In genomic region chr7:128914566-128915151, GRCh38 we compare ENCODE assay signal across 12 cellular contexts. TPM values are rescaled to one million over a fixed set of nuclear protein-coding genes. Genes with fewer than 3 reads are reported as not detected.
DNase-seq lines count a peak whose midpoint lies in the region; ATAC-seq and TF ChIP-seq lines count a peak whose summit lies in the region.
"Had no signal": no experiment of that assay in that cellular context is flagged by ENCODE, and none has a peak within 500 bp of the region (broad histone marks: within the 10 kb centered on the region; RNA-seq: fewer than 3 reads in every experiment).

No MANE protein-coding gene starts in this region.

- in situ Hi-C loops in Panc1 (cut with HindIII; ENCODE audit: low pct_unique_long_range_greater_than_20kb, low sequenced_read_pairs), result no loop called here

- H3K27ac ChIP-seq in Panc1 (ENCODE audit: low read length) (no peak overlapping the region), sigmoid colon (no peak overlapping the region)
- H3K27ac ChIP-seq: heart left ventricle had no signal

- H3K4me1 ChIP-seq in Panc1 (ENCODE audit: control insufficient read depth, insufficient read depth, low read length) (no peaks in the 10 kb centered on the region; the same call in 1 of the 2 replicates), sigmoid colon (peaks cover 0 to 26% (median 24%) of the 10 kb centered on the region in 4 donors)

- peaks cover 10% of the 10 kb centered on the region for H3K4me1 Mint-ChIP-seq in activated naive CD4-positive, alpha-beta T cell treated with anti-CD3 and anti-CD28 coated beads for 36 hours (ENCODE audit: low read depth)

- H3K9me3 Mint-ChIP-seq in activated naive CD4-positive, alpha-beta T cell treated with anti-CD3 and anti-CD28 coated beads for 36 hours, result no peaks in the 10 kb centered on the region

- no peak overlapping the region for H3K27ac Mint-ChIP-seq in activated naive CD4-positive, alpha-beta T cell treated with anti-CD3 and anti-CD28 coated beads for 36 hours
- H3K27ac Mint-ChIP-seq: activated naive CD8-positive, alpha-beta T cell had no signal

- POLR2A ChIA-PET in Panc1 (lab: Charles Lee), result no interaction called here

- no peak overlapping the region for H3K4me3 Mint-ChIP-seq in activated naive CD4-positive, alpha-beta T cell treated with anti-CD3 and anti-CD28 coated beads for 36 hours

- H3K27me3 ChIP-seq in Panc1 (ENCODE audit: control insufficient read depth, insufficient read depth, low read length) (no peaks in the 10 kb centered on the region), sigmoid colon (peaks cover 17 to 72% (median 56%) of the 10 kb centered on the region in 3 donors)

- TF ChIP-seq CTCF in Panc1 (IDR thresholded peaks at IDR 0.05) (no peak), sigmoid colon (IDR thresholded peaks at IDR 0.05) (no peak)

- 38 to 40% methylated on average over 11 of the region's 11 CpGs for WGBS in sigmoid colon, 2 donors

- H3K36me3 ChIP-seq in Panc1 (ENCODE audit: control insufficient read depth, insufficient read depth, low read length), result no peaks in the 10 kb centered on the region
- H3K36me3 ChIP-seq in sigmoid colon, result no peaks in the 10 kb centered on the region
- H3K36me3 ChIP-seq: heart left ventricle had no signal

- TF ChIP-seq EP300 in sigmoid colon (IDR thresholded peaks at IDR 0.05), result no peak

- H3K9me3 ChIP-seq in Panc1 (ENCODE audit: control insufficient read depth, insufficient read depth, low read depth, low read length) (no peaks in the 10 kb centered on the region), sigmoid colon (no peaks in the 10 kb centered on the region)
- H3K9me3 ChIP-seq: heart left ventricle had no signal

- intact Hi-C loops in activated naive CD4-positive, alpha-beta T cell treated with anti-CD3 and anti-CD28 coated beads for 36 hours (cut with micrococcal nuclease), result no loop called here
- intact Hi-C loops in Panc1 (cut with micrococcal nuclease; ENCODE audit: unreplicated experiment), result no loop called here
- intact Hi-C loops in sigmoid colon (cut with DNase I), result no loop called here

- BruUV-seq in Panc1 (replicated peaks; lab: Mats Ljungman, UMichigan), result no TSS peak

- DNase-seq in activated naive CD4-positive, alpha-beta T cell treated with anti-CD3 and anti-CD28 coated beads for 36 hours, result peak; percentile 47
- DNase-seq in activated naive CD4-positive, alpha-beta T cell (lab: John Stamatoyannopoulos, UW), result no peak
- no peak for DNase-seq in Panc1 (ENCODE audit: low read depth, low spot score)
- DNase-seq in sigmoid colon, result peak; percentile 60
- no peak for DNase-seq in C1 segment of cervical spinal cord (lab: John Stamatoyannopoulos, UW)
- no peak for DNase-seq in SKM-1 (lab: John Stamatoyannopoulos, UW; ENCODE audit: unreplicated experiment)
- no peak for DNase-seq in NCI-H1092 treated with DMSO at 0.1 percent for 48 hours (lab: John Stamatoyannopoulos, UW)
- DNase-seq: NCI-H524 treated with DMSO at 0.1 percent for 48 hours; stimulated activated naive CD4-positive, alpha-beta T cell treated with Interleukin-2 at 50 U/mL for 16 hours had no signal

- no peaks in the 10 kb centered on the region for H3K36me3 Mint-ChIP-seq in activated naive CD4-positive, alpha-beta T cell treated with anti-CD3 and anti-CD28 coated beads for 36 hours (ENCODE audit: low read depth)
- H3K36me3 Mint-ChIP-seq: activated naive CD8-positive, alpha-beta T cell had no signal

- peaks cover 54% of the 10 kb centered on the region for H3K27me3 Mint-ChIP-seq in activated naive CD4-positive, alpha-beta T cell treated with anti-CD3 and anti-CD28 coated beads for 36 hours (ENCODE audit: low read depth)

- CTCF ChIA-PET in activated naive CD4-positive, alpha-beta T cell treated with anti-CD3 and anti-CD28 coated beads for 36 hours (lab: Charles Lee), result interaction anchor here (1.1 kb wide), 1 partner anchor 177 kb away, joined by 9 read pairs; no protein-coding TSS in a partner anchor
- CTCF ChIA-PET in Panc1 (lab: Charles Lee), result interaction anchor here (0.6 kb wide), 1 partner anchor 364 kb away, joined by 5 read pairs; no protein-coding TSS in a partner anchor

- TF ChIP-seq POLR2A in sigmoid colon (IDR thresholded peaks at IDR 0.05), result no peak

- ATAC-seq in GM21717 (IDR thresholded peaks at IDR 0.05; ENCODE audit: unreplicated experiment) (peak; percentile 44), Panc1 (peak; percentile 50)
- ATAC-seq: heart left ventricle had no signal

- H3K4me3 ChIP-seq in Panc1 (ENCODE audit: low read depth in 2 of 2, low read length in 2 of 2), result no peak overlapping the region
- H3K4me3 ChIP-seq in sigmoid colon, result no peak overlapping the region

RNA-seq across cellular contexts. Expression of gene KCP, which starts 4.2 kb away (rescaled TPM):
- total RNA-seq in activated naive CD4-positive, alpha-beta T cell treated with anti-CD3 and anti-CD28 coated beads for 36 hours, result not detected
- total RNA-seq in Panc1 (2021; ENCODE audit: unreplicated experiment), result 0.13 TPM
- polyA plus RNA-seq in Panc1 (2012; ENCODE audit: insufficient read length), result 0.38 TPM
- under 1 TPM in 3 of 4 donors, not detected in 1; 0.14 to 0.36 (median 0.28) TPM for total RNA-seq in sigmoid colon
- under 1 TPM in 1 of 3 donors, not detected in 2; 0.42 TPM for polyA plus RNA-seq in sigmoid colon

RNA-seq across cellular contexts. Expression of gene IRF5, which starts 23.1 kb away (rescaled TPM):
- total RNA-seq in activated naive CD4-positive, alpha-beta T cell treated with anti-CD3 and anti-CD28 coated beads for 36 hours, result 1 to 10 TPM; 1.4 to 1.9 TPM
- total RNA-seq in Panc1 (2021; ENCODE audit: unreplicated experiment), result 8.8 TPM
- 7.3 TPM for polyA plus RNA-seq in Panc1 (2012; ENCODE audit: insufficient read length)
- 10 to 100 TPM in 1 of 4 donors, 1 to 10 TPM in 3; 6.0 to 15.3 (median 8.1) TPM for total RNA-seq in sigmoid colon
- 10 to 100 TPM in 1 of 3 donors, 1 to 10 TPM in 2; 4.6 to 11.3 (median 4.8) TPM for polyA plus RNA-seq in sigmoid colon

RNA-seq across cellular contexts. Expression of gene ATP6V1F, which starts 52.0 kb away (rescaled TPM):
- total RNA-seq in activated naive CD4-positive, alpha-beta T cell treated with anti-CD3 and anti-CD28 coated beads for 36 hours, result 100 to 1,000 TPM; 129 to 142 TPM
- total RNA-seq in Panc1 (2021; ENCODE audit: unreplicated experiment) (151 TPM), sigmoid colon (100 to 1,000 TPM in 3 of 4 donors, 10 to 100 TPM in 1; 96.7 to 138 (median 131) TPM)
- polyA plus RNA-seq in Panc1 (2012; ENCODE audit: insufficient read length), result 291 TPM
- 100 to 1,000 TPM; 148 to 214 (median 183) TPM for polyA plus RNA-seq in sigmoid colon

Comparison
In these comparisons a context has a peak if more than half of its experiments do, and no peak if none do; other contexts are left out.
1. DNase-seq: peak in activated naive CD4-positive, alpha-beta T cell treated with anti-CD3 and anti-CD28 coated beads for 36 hours (single experiment) and sigmoid colon (single experiment); none in activated naive CD4-positive, alpha-beta T cell (0 of 4), Panc1 (single experiment), C1 segment of cervical spinal cord (0 of 14), SKM-1 (single experiment) and NCI-H1092 treated with DMSO at 0.1 percent for 48 hours (single experiment).